In the genomic region with DNA sequence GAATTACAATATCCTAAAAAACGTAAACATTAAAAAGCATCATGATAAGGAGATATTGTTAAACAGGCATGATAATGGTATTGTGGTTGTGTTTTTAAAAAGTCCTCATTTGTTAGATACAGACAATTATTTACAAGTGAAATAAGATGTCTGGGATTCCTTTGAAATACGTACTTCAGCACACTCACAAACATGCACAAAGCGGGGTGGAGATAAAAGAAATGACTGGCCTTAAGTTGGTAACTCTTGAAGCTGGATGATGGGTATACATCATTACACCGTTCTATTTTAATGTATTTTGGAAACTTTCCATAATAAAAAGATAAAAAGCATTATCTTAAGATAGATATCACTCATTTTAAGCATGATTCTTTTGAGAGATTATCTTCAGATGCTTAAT, we compare ENCODE assay signal across 8 cellular contexts. TPM values are rescaled to one million over a fixed set of nuclear protein-coding genes. Genes with fewer than 3 reads are reported as not detected.
DNase-seq lines count a peak whose midpoint lies in the region; ATAC-seq and TF ChIP-seq lines count a peak whose summit lies in the region.

No MANE protein-coding gene starts in this region.

- WGBS in spleen, 5 donors: 66 to 75% (median 73%) methylated on average over 4 of the region's 4 CpGs

- H3K27me3 Mint-ChIP-seq in T-cell: no peaks in the 10 kb centered on the region

- peaks cover 8% of the 10 kb centered on the region for H3K36me3 Mint-ChIP-seq in T-cell

- peak overlapping the region in 1 of 2 donors; percentile 82 for H3K27ac Mint-ChIP-seq in T-cell

- peaks cover 21 to 23% (median 21%) of the 10 kb centered on the region in 3 donors for H3K4me1 Mint-ChIP-seq in T-cell

- CTCF ChIA-PET in T-cell (lab: Charles Lee): interaction anchor here (0.7 kb wide), 2 partner anchors 9 to 19 kb away, joined by 3 read pairs; no protein-coding TSS in a partner anchor

- peak overlapping the region in 1 of 8 donors; percentile 89 for H3K27ac ChIP-seq in spleen

- peak; percentile 16 for DNase-seq in NCI-H1092 treated with DMSO at 0.1 percent for 48 hours (lab: John Stamatoyannopoulos, UW)
- DNase-seq in NCI-H1092 (lab: John Stamatoyannopoulos, UW): no peak
- DNase-seq in T-cell: no peak
- DNase-seq in fibroblast of the aortic adventitia (ENCODE audit: low read depth): peak; percentile 59
- no peak for DNase-seq in spleen
- no peak for DNase-seq in GM19238 (ENCODE audit: insufficient read length, low spot score)
- DNase-seq in foreskin melanocyte: no peak

- peaks cover 3 to 26% (median 24%) of the 10 kb centered on the region in 6 donors for H3K36me3 ChIP-seq in spleen

- no peaks in the 10 kb centered on the region for H3K9me3 ChIP-seq in spleen

- H3K4me3 Mint-ChIP-seq in T-cell: peak overlapping the region; percentile 89 to 95 (median 90)

- TF ChIP-seq POLR2A in spleen (IDR thresholded peaks at IDR 0.05): no peak

- intact Hi-C loops in spleen (cut with DNase I; ENCODE audit: low total_unique reads): no loop called here

- H3K4me3 ChIP-seq in fibroblast of the aortic adventitia (ENCODE audit: low read depth, low read length) (peak overlapping the region; percentile 91), spleen (peak overlapping the region in 6 of 8 donors; percentile 62 to 90 (median 74))

- peaks cover 4 to 35% (median 24%) of the 10 kb centered on the region in 6 donors for H3K4me1 ChIP-seq in spleen

- no peaks in the 10 kb centered on the region for H3K27me3 ChIP-seq in spleen (replicated peaks in 1 of 7)

- ATAC-seq in T-cell (replicated peaks in 1 of 4) (no peak), GM21515 (IDR thresholded peaks at IDR 0.05; ENCODE audit: unreplicated experiment) (no peak)

- POLR2A ChIA-PET in T-cell (lab: Charles Lee): interaction anchor here (1.0 kb wide), 2 partner anchors 19 kb away, joined by 4 to 7 read pairs; no protein-coding TSS in a partner anchor

- TF ChIP-seq CTCF in fibroblast of the aortic adventitia (IDR thresholded peaks at IDR 0.05; ENCODE audit: insufficient read depth, low read length) (no peak), spleen (IDR thresholded peaks at IDR 0.05 in 8 of 11, conservative IDR thresholded peaks at IDR 0.05 in 3 of 11) (no peak)

- no peaks in the 10 kb centered on the region for H3K9me3 Mint-ChIP-seq in T-cell

RNA-seq across cellular contexts. Expression of gene FAM200C, which starts 1.0 kb away (rescaled TPM):
- total RNA-seq in T-cell (under 1 TPM in 4 of 5 donors, not detected in 1; 0.12 to 0.76 (median 0.58) TPM), fibroblast of the aortic adventitia (ENCODE audit: low replicate concordance) (5.5 and 6.7 TPM in 2 replicates), spleen (1 to 10 TPM; 1.6 to 5.9 (median 2.9) TPM)
- polyA plus RNA-seq in spleen: 1 to 10 TPM; 1.8 to 2.5 (median 2.0) TPM

RNA-seq across cellular contexts. Expression of gene SLU7, which starts 20.1 kb away (rescaled TPM):
- total RNA-seq in T-cell (10 to 100 TPM; 64.9 to 76.8 (median 75.2) TPM), fibroblast of the aortic adventitia (ENCODE audit: low replicate concordance) (59.5 and 69.7 TPM in 2 replicates), spleen (100 to 1,000 TPM in 1 of 7 donors, 10 to 100 TPM in 6; 53.6 to 114 (median 58.1) TPM)
- polyA plus RNA-seq in spleen: 10 to 100 TPM; 32.1 to 40.5 (median 36.6) TPM

RNA-seq across cellular contexts. Expression of gene PTTG1, which starts 22.8 kb away (rescaled TPM):
- total RNA-seq in T-cell (10 to 100 TPM in 2 of 5 donors, 1 to 10 TPM in 3; 6.6 to 16.5 (median 8.8) TPM), fibroblast of the aortic adventitia (ENCODE audit: low replicate concordance) (107 and 154 TPM in 2 replicates), spleen (10 to 100 TPM in 5 of 7 donors, 1 to 10 TPM in 2; 7.9 to 42.2 (median 19.2) TPM)
- 10 to 100 TPM; 20.0 to 74.2 (median 23.5) TPM for polyA plus RNA-seq in spleen

RNA-seq across cellular contexts. Expression of gene C1QTNF2, which starts 28.4 kb away (rescaled TPM):
- total RNA-seq in T-cell (not detected), fibroblast of the aortic adventitia (ENCODE audit: low replicate concordance) (0.57 and 2.0 TPM in 2 replicates), spleen (under 1 TPM in 4 of 7 donors, not detected in 3; 0.16 to 0.52 (median 0.32) TPM)
- polyA plus RNA-seq in spleen: under 1 TPM; 0.24 to 0.36 (median 0.32) TPM

Comparison
In these comparisons a context has a peak if more than half of its experiments do, and no peak if none do; other contexts are left out.
1. DNase-seq: peak in NCI-H1092 treated with DMSO at 0.1 percent for 48 hours (single experiment) and fibroblast of the aortic adventitia (single experiment); none in NCI-H1092 (single experiment), T-cell (0 of 34), spleen (single experiment), GM19238 (single experiment) and foreskin melanocyte (single experiment).